Comparison of ENCODE assay signal across 8 cellular contexts in genomic region chr18:49491534-49491856, GRCh38. TPM values are rescaled to one million over a fixed set of nuclear protein-coding genes. Genes with fewer than 3 reads are reported as not detected.
DNase-seq lines count a peak whose midpoint lies in the region; ATAC-seq and TF ChIP-seq lines count a peak whose summit lies in the region.

No MANE protein-coding gene starts in this region.

- TF ChIP-seq CTCF in AG10803 (conservative IDR thresholded peaks at IDR 0.05; ENCODE audit: low read length) = no peak
- TF ChIP-seq CTCF in KMS-11 (conservative IDR thresholded peaks at IDR 0.05; ENCODE audit: low read depth, low read length) = no peak
- no peak for TF ChIP-seq CTCF in colonic mucosa (IDR thresholded peaks at IDR 0.05)

- H3K4me3 ChIP-seq in AG10803 (ENCODE audit: low read length) = peak overlapping the region; percentile 97
- no peak overlapping the region for H3K4me3 ChIP-seq in KMS-11 (IDR thresholded peaks at IDR 0.05; ENCODE audit: insufficient read depth, low read depth, low read length)
- peak overlapping the region; percentile 92 for H3K4me3 ChIP-seq in colonic mucosa

- no peaks in the 10 kb centered on the region for H3K27me3 Mint-ChIP-seq in naive thymus-derived CD8-positive, alpha-beta T cell

- H3K9me3 ChIP-seq in colonic mucosa = no peaks in the 10 kb centered on the region

- H3K27me3 ChIP-seq in KMS-11 (ENCODE audit: insufficient read depth, low read depth) (no peaks in the 10 kb centered on the region), colonic mucosa (no peaks in the 10 kb centered on the region)

- peaks cover 11% of the 10 kb centered on the region; the same call in 1 of the 2 replicates for H4K20me1 ChIP-seq in KMS-11 (ENCODE audit: insufficient read depth)

- no peak overlapping the region for H2AFZ ChIP-seq in KMS-11 (ENCODE audit: low read depth)

- no peak for ATAC-seq in naive thymus-derived CD8-positive, alpha-beta T cell
- ATAC-seq in HG03469 (IDR thresholded peaks at IDR 0.05; ENCODE audit: unreplicated experiment) = no peak

- H3K4me1 ChIP-seq in KMS-11 (ENCODE audit: low read depth, poor library complexity, severe bottlenecking) (peaks cover 39% of the 10 kb centered on the region), colonic mucosa (peaks cover 5% of the 10 kb centered on the region)

- DNase-seq in AG10803 (ENCODE audit: low read depth) (no peak), colonic mucosa (no peak), putamen (ENCODE audit: low spot score) (no peak), epidermal melanocyte (ENCODE audit: insufficient read length, low spot score) (no peak)
- DNase-seq in naive thymus-derived CD8-positive, alpha-beta T cell = peak in 1 of 10 donors; percentile 4
- DNase-seq in stimulated activated CD4-positive, alpha-beta T cell treated with anti-CD3 and anti-CD28 coated beads, Interleukin-2, amount 100 ng/mL, for 48 hours = no peak

- peak overlapping the region; percentile 92 for H3K27ac ChIP-seq in KMS-11
- peak overlapping the region; percentile 90 for H3K27ac ChIP-seq in colonic mucosa

- H3K36me3 Mint-ChIP-seq in naive thymus-derived CD8-positive, alpha-beta T cell = peaks cover 0 to 51% (median 18%) of the 10 kb centered on the region in 3 donors

- intact Hi-C loops in colonic mucosa (cut with DNase I) = no loop called here

- peak overlapping the region; percentile 97 for H3K4me2 ChIP-seq in KMS-11

- peak overlapping the region; percentile 84 to 99 (median 96) for H3K4me3 Mint-ChIP-seq in naive thymus-derived CD8-positive, alpha-beta T cell

- peaks cover 21 to 62% (median 48%) of the 10 kb centered on the region in 4 donors for H3K4me1 Mint-ChIP-seq in naive thymus-derived CD8-positive, alpha-beta T cell

- POLR2A ChIA-PET in naive thymus-derived CD8-positive, alpha-beta T cell (lab: Charles Lee) = no interaction called here

- peaks cover 40% of the 10 kb centered on the region; the same call in 1 of the 2 replicates for H3K36me3 ChIP-seq in KMS-11 (ENCODE audit: insufficient read depth)
- no peaks in the 10 kb centered on the region for H3K36me3 ChIP-seq in colonic mucosa

- peak overlapping the region; percentile 93 to 99 (median 98) for H3K27ac Mint-ChIP-seq in naive thymus-derived CD8-positive, alpha-beta T cell

- H3K9ac ChIP-seq in KMS-11 (peak overlapping the region; percentile 98), colonic mucosa (ENCODE audit: low read depth in 2 of 2, low read length in 2 of 2) (peak overlapping the region; percentile 97 to 98)

- peaks cover 34% of the 10 kb centered on the region for H3K79me2 ChIP-seq in KMS-11 (ENCODE audit: insufficient read depth, low read depth)

- H3K9me3 Mint-ChIP-seq in naive thymus-derived CD8-positive, alpha-beta T cell = peaks cover 0 to 2% (median 0%) of the 10 kb centered on the region in 9 donors

RNA-seq across cellular contexts. Expression of gene RPL17, which starts 0.8 kb away (rescaled TPM):
- total RNA-seq in colonic mucosa = 1,000 to 10,000 TPM; 1,226 to 1,361 TPM
- total RNA-seq in naive thymus-derived CD8-positive, alpha-beta T cell = 1,000 to 10,000 TPM; 2,176 to 2,255 TPM
- polyA plus RNA-seq in naive thymus-derived CD8-positive, alpha-beta T cell = 1,000 to 10,000 TPM; 2,216 to 2,427 (median 2,221) TPM

RNA-seq across cellular contexts. Expression of gene C18orf32, which starts 4.5 kb away (rescaled TPM):
- 10 to 100 TPM; 43.0 to 63.6 TPM for total RNA-seq in colonic mucosa
- total RNA-seq in naive thymus-derived CD8-positive, alpha-beta T cell = 10 to 100 TPM; 43.3 to 57.3 TPM
- polyA plus RNA-seq in naive thymus-derived CD8-positive, alpha-beta T cell = 10 to 100 TPM; 64.3 to 82.2 (median 67.1) TPM

RNA-seq across cellular contexts. Expression of gene DYM, which starts 31.1 kb away (rescaled TPM):
- total RNA-seq in colonic mucosa = 10 to 100 TPM; 55.2 to 56.5 TPM
- 10 to 100 TPM; 55.9 to 63.5 TPM for total RNA-seq in naive thymus-derived CD8-positive, alpha-beta T cell
- polyA plus RNA-seq in naive thymus-derived CD8-positive, alpha-beta T cell = 10 to 100 TPM; 26.6 to 35.6 (median 33.5) TPM
